Comparison of ENCODE assay signal across 16 cellular contexts in the genomic region with DNA sequence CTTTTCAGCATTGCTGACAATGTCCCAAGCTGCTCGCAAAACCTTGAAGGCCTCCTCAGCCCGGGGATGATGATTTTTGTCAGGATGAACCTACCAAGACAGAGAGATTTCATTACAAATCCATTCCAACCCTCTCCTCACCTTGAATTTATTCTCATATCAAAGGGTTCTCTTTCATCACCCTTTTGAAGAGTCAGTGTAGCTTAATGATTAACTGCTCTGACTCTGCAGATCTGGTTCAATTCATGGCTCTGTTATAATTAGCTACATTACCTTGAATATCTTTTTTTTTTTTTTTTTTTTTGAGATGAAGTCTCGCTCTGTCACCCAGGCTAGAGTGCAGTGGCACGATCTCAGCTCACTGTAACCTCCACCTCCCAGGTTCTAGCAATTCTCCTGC. TPM values are rescaled to one million over a fixed set of nuclear protein-coding genes. Genes with fewer than 3 reads are reported as not detected.
A peak's percentile ranks its signal among the peaks of the same experiment; 100 is the strongest.
DNase-seq lines count a peak whose midpoint lies in the region; ATAC-seq, FAIRE-seq and TF ChIP-seq lines count a peak whose summit lies in the region.
"Had no signal": no experiment of that assay in that cellular context is flagged by ENCODE, and none has a peak within 500 bp of the region (broad histone marks: within the 10 kb centered on the region; RNA-seq: fewer than 3 reads in every experiment).

No MANE protein-coding gene starts in this region.

- H3K27me3 ChIP-seq in GM23248 (replicated peaks; ENCODE audit: insufficient read depth), result no peaks in the 10 kb centered on the region
- no peaks in the 10 kb centered on the region for H3K27me3 ChIP-seq in psoas muscle (ENCODE audit: insufficient read depth in 3 of 3, low read length in 2 of 3)
- H3K27me3 ChIP-seq: MG63, testis had no signal

- intact Hi-C loops in activated naive CD4-positive, alpha-beta T cell treated with anti-CD3 and anti-CD28 coated beads for 36 hours (cut with micrococcal nuclease), result no loop called here
- intact Hi-C loops in psoas muscle (cut with DNase I), result no loop called here

- no peak overlapping the region for H3K27ac ChIP-seq in GM23248
- no peak overlapping the region for H3K27ac ChIP-seq in psoas muscle
- H3K27ac ChIP-seq: testis had no signal

- WGBS in GM23248 (ENCODE audit: low coverage in 1 of 2, low lambda C conversion rate in 2 of 2, missing lambda C conversion rate in 2 of 2), 2 experiments, result 73 to 80% methylated on average over 4 of the region's 4 CpGs
- WGBS in psoas muscle, 3 donors, result 82 to 87% (median 87%) methylated on average over 4 of the region's 4 CpGs

- peaks cover 57% of the 10 kb centered on the region for H3K4me1 Mint-ChIP-seq in activated naive CD4-positive, alpha-beta T cell treated with anti-CD3 and anti-CD28 coated beads for 36 hours (ENCODE audit: low read depth)
- H3K4me1 Mint-ChIP-seq in WTC11, result peaks cover 24% of the 10 kb centered on the region
- peaks cover 60% of the 10 kb centered on the region for H3K4me1 Mint-ChIP-seq in stimulated activated memory B cell treated with anti-CD40 and anti-IgM and Interleukin-4, amounts not matched to agents 10 μg/mL and 1 μg/mL and 100 μg/mL, for 72 hours

- FAIRE-seq in islet of Langerhans (lab: Jason Lieb, UNC), result peak; percentile 93

- no peaks in the 10 kb centered on the region for H4K20me1 ChIP-seq in GM23248 (ENCODE audit: insufficient read depth)

- H3K4me3 ChIP-seq in GM23248 (no peak overlapping the region), psoas muscle (no peak overlapping the region)
- H3K4me3 ChIP-seq: MG63, testis had no signal

- H3K4me2 ChIP-seq in GM23248 (ENCODE audit: unreplicated experiment), result no peak overlapping the region

- no peaks in the 10 kb centered on the region for H3K9me3 ChIP-seq in GM23248 (ENCODE audit: low read depth)
- no peaks in the 10 kb centered on the region for H3K9me3 ChIP-seq in psoas muscle
- H3K9me3 ChIP-seq: MG63, testis had no signal

- no peak overlapping the region for H3K4me3 Mint-ChIP-seq in activated naive CD4-positive, alpha-beta T cell treated with anti-CD3 and anti-CD28 coated beads for 36 hours
- no peak overlapping the region for H3K4me3 Mint-ChIP-seq in WTC11
- H3K4me3 Mint-ChIP-seq in stimulated activated memory B cell treated with anti-CD40 and anti-IgM and Interleukin-4, amounts not matched to agents 10 μg/mL and 1 μg/mL and 100 μg/mL, for 72 hours, result no peak overlapping the region

- H3K27me3 Mint-ChIP-seq in activated naive CD4-positive, alpha-beta T cell treated with anti-CD3 and anti-CD28 coated beads for 36 hours (ENCODE audit: low read depth), result no peaks in the 10 kb centered on the region
- H3K27me3 Mint-ChIP-seq in WTC11 (ENCODE audit: low read depth), result no peaks in the 10 kb centered on the region
- no peaks in the 10 kb centered on the region for H3K27me3 Mint-ChIP-seq in stimulated activated memory B cell treated with anti-CD40 and anti-IgM and Interleukin-4, amounts not matched to agents 10 μg/mL and 1 μg/mL and 100 μg/mL, for 72 hours

- H2AFZ ChIP-seq in GM23248, result no peak overlapping the region

- no peaks in the 10 kb centered on the region for H3K9me3 Mint-ChIP-seq in activated naive CD4-positive, alpha-beta T cell treated with anti-CD3 and anti-CD28 coated beads for 36 hours
- H3K9me3 Mint-ChIP-seq in WTC11, result no peaks in the 10 kb centered on the region
- no peaks in the 10 kb centered on the region for H3K9me3 Mint-ChIP-seq in stimulated activated memory B cell treated with anti-CD40 and anti-IgM and Interleukin-4, amounts not matched to agents 10 μg/mL and 1 μg/mL and 100 μg/mL, for 72 hours

- in situ Hi-C loops in GM23248 (cut with MboI), result loop anchor here (10.0 kb wide), 1 partner anchor 111 kb away; the partner anchor contains the start of gene DGKA

- H3K27ac Mint-ChIP-seq in activated naive CD4-positive, alpha-beta T cell treated with anti-CD3 and anti-CD28 coated beads for 36 hours, result peak overlapping the region; percentile 90
- peak overlapping the region; percentile 57; the same call in 1 of the 2 replicates for H3K27ac Mint-ChIP-seq in WTC11
- peak overlapping the region; percentile 75 for H3K27ac Mint-ChIP-seq in stimulated activated memory B cell treated with anti-CD40 and anti-IgM and Interleukin-4, amounts not matched to agents 10 μg/mL and 1 μg/mL and 100 μg/mL, for 72 hours

- CTCF ChIA-PET in activated naive CD4-positive, alpha-beta T cell treated with anti-CD3 and anti-CD28 coated beads for 36 hours (lab: Charles Lee), result interaction anchor here (1.2 to 2.6 kb wide), 6 partner anchors 18 to 116 kb away, joined by 3 to 17 read pairs (median 4); partner anchors contain the start of genes DGKA and PYM1
- CTCF ChIA-PET in WTC11 (lab: Charles Lee), result interaction anchor here (0.7 kb wide), 1 partner anchor 93 kb away, joined by 3 read pairs; no protein-coding TSS in a partner anchor

- peaks cover 24% of the 10 kb centered on the region for H3K4me1 ChIP-seq in GM23248 (ENCODE audit: insufficient read depth)
- peaks cover 20% of the 10 kb centered on the region for H3K4me1 ChIP-seq in psoas muscle

- POLR2A ChIA-PET in WTC11 (lab: Charles Lee), result no interaction called here

- peaks cover 45% of the 10 kb centered on the region for H3F3A ChIP-seq in GM23248 (ENCODE audit: insufficient read depth)

- no peak for DNase-seq in activated naive CD4-positive, alpha-beta T cell treated with anti-CD3 and anti-CD28 coated beads for 36 hours
- no peak for DNase-seq in activated naive CD4-positive, alpha-beta T cell treated with anti-CD3 and anti-CD28 coated beads, Interleukin-2, amount 50 U/mL, for 16 hours
- DNase-seq in WTC11 (ENCODE audit: low spot score) (no peak), GM23248 (no peak), psoas muscle (no peak)
- DNase-seq: DMS153, mesendoderm, MG63, NCI-H2029, NCI-H69, posterior cingulate gyrus, Right ventricle myocardium superior, testis had no signal

- H3K36me3 ChIP-seq in GM23248 (ENCODE audit: low read depth) (peaks cover 37% of the 10 kb centered on the region), psoas muscle (ENCODE audit: insufficient read depth in 1 of 2, low read depth in 1 of 2) (peaks cover 20 to 51% of the 10 kb centered on the region in 2 donors)

- no peak overlapping the region for H3K9ac ChIP-seq in GM23248

- peaks cover 78% of the 10 kb centered on the region for H3K79me2 ChIP-seq in GM23248 (ENCODE audit: insufficient read depth)

- peaks cover 31% of the 10 kb centered on the region for H3K36me3 Mint-ChIP-seq in activated naive CD4-positive, alpha-beta T cell treated with anti-CD3 and anti-CD28 coated beads for 36 hours (ENCODE audit: low read depth)
- peaks cover 40% of the 10 kb centered on the region for H3K36me3 Mint-ChIP-seq in WTC11
- peaks cover 43% of the 10 kb centered on the region for H3K36me3 Mint-ChIP-seq in stimulated activated memory B cell treated with anti-CD40 and anti-IgM and Interleukin-4, amounts not matched to agents 10 μg/mL and 1 μg/mL and 100 μg/mL, for 72 hours

- no peak for ATAC-seq in WTC11
- ATAC-seq in stimulated activated memory B cell treated with anti-CD40 and anti-IgM and Interleukin-4, amounts not matched to agents 10 μg/mL and 1 μg/mL and 100 μg/mL, for 72 hours, result no peak
- ATAC-seq in psoas muscle, result no peak
- ATAC-seq in GM21528 (IDR thresholded peaks at IDR 0.05; ENCODE audit: low FRiP score, unreplicated experiment), result no peak

- no peak for TF ChIP-seq CTCF in WTC11 (IDR thresholded peaks at IDR 0.05)
- TF ChIP-seq CTCF in psoas muscle (IDR thresholded peaks at IDR 0.05), result no peak

- H3K9me2 ChIP-seq in GM23248 (ENCODE audit: insufficient read depth), result no peaks in the 10 kb centered on the region

TF ChIP-seq in WTC11, 78 proteins besides CTCF, POLR2A, EP300 and RAD21 (continues in another document):
- TF ChIP-seq CREB1 (CRISPR knock-in tag; IDR thresholded peaks at IDR 0.05) (no peak), ZNF512 (CRISPR knock-in tag; IDR thresholded peaks at IDR 0.05; ENCODE audit: borderline replicate concordance) (no peak)

RNA-seq across cellular contexts. Expression of gene ORMDL2, which starts 5.6 kb away (rescaled TPM):
- 10 to 100 TPM; 23.8 to 26.4 TPM for total RNA-seq in activated naive CD4-positive, alpha-beta T cell treated with anti-CD3 and anti-CD28 coated beads for 36 hours
- total RNA-seq in WTC11 (2021) (32.9 to 37.9 TPM (median 34.8 TPM) in 3 replicates), psoas muscle (10 to 100 TPM; 12.6 to 27.2 (median 15.0) TPM)
- total RNA-seq in GM23248 (2014; rRNA removed; shearing (Covaris generic)), result 21.1 and 21.7 TPM in 2 replicates
- polyA plus RNA-seq in GM23248 (2016; fragmentation: Nextera tagmentation; extraction: Ambion mirVana) (86.6 and 87.7 TPM in 2 replicates), psoas muscle (10 to 100 TPM; 21.6 to 68.2 (median 24.3) TPM)

RNA-seq across cellular contexts. Expression of gene SARNP, which starts 5.9 kb away (rescaled TPM):
- 100 to 1,000 TPM; 100 to 101 TPM for total RNA-seq in activated naive CD4-positive, alpha-beta T cell treated with anti-CD3 and anti-CD28 coated beads for 36 hours
- total RNA-seq in WTC11 (2021) (98.3 to 102 TPM (median 100 TPM) in 3 replicates), psoas muscle (10 to 100 TPM; 38.3 to 52.6 (median 43.0) TPM)
- 53.6 and 65.1 TPM in 2 replicates for total RNA-seq in GM23248 (2014; rRNA removed; shearing (Covaris generic))
- polyA plus RNA-seq in GM23248 (2016; fragmentation: Nextera tagmentation; extraction: Ambion mirVana) (131 and 139 TPM in 2 replicates), psoas muscle (10 to 100 TPM; 72.6 to 98.0 (median 81.5) TPM)

RNA-seq across cellular contexts. Expression of gene DNAJC14, which starts 6.0 kb away (rescaled TPM):
- 10 to 100 TPM; 19.7 to 21.9 TPM for total RNA-seq in activated naive CD4-positive, alpha-beta T cell treated with anti-CD3 and anti-CD28 coated beads for 36 hours
- total RNA-seq in WTC11 (2021), result 32.1 to 34.5 TPM (median 34.1 TPM) in 3 replicates
- 38.7 and 43.8 TPM in 2 replicates for total RNA-seq in GM23248 (2014; rRNA removed; shearing (Covaris generic))
- 23.7 and 24.5 TPM in 2 replicates for polyA plus RNA-seq in GM23248 (2016; fragmentation: Nextera tagmentation; extraction: Ambion mirVana)
- total RNA-seq in psoas muscle, result 10 to 100 TPM; 10.8 to 15.5 (median 12.6) TPM
- polyA plus RNA-seq in psoas muscle, result 10 to 100 TPM; 10.5 to 23.8 (median 20.1) TPM

RNA-seq across cellular contexts. Expression of gene MMP19, which starts 19.3 kb away (rescaled TPM):
- total RNA-seq in activated naive CD4-positive, alpha-beta T cell treated with anti-CD3 and anti-CD28 coated beads for 36 hours, result under 1 TPM in 1 of 2 experiments, not detected in 1; 0.10 TPM
- total RNA-seq in WTC11 (2021), result 0.98 to 1.6 TPM (median 1.0 TPM) in 3 replicates
- 17.6 and 26.3 TPM in 2 replicates for total RNA-seq in GM23248 (2014; rRNA removed; shearing (Covaris generic))
- 13.8 and 15.7 TPM in 2 replicates for polyA plus RNA-seq in GM23248 (2016; fragmentation: Nextera tagmentation; extraction: Ambion mirVana)
- total RNA-seq in psoas muscle, result 1 to 10 TPM; 1.4 to 2.8 (median 1.8) TPM
- polyA plus RNA-seq in psoas muscle, result 1 to 10 TPM in 2 of 3 donors, under 1 TPM in 1; 0.66 to 4.1 (median 1.1) TPM
